10 cellular contexts compared by ENCODE assay signal in the genomic region with DNA sequence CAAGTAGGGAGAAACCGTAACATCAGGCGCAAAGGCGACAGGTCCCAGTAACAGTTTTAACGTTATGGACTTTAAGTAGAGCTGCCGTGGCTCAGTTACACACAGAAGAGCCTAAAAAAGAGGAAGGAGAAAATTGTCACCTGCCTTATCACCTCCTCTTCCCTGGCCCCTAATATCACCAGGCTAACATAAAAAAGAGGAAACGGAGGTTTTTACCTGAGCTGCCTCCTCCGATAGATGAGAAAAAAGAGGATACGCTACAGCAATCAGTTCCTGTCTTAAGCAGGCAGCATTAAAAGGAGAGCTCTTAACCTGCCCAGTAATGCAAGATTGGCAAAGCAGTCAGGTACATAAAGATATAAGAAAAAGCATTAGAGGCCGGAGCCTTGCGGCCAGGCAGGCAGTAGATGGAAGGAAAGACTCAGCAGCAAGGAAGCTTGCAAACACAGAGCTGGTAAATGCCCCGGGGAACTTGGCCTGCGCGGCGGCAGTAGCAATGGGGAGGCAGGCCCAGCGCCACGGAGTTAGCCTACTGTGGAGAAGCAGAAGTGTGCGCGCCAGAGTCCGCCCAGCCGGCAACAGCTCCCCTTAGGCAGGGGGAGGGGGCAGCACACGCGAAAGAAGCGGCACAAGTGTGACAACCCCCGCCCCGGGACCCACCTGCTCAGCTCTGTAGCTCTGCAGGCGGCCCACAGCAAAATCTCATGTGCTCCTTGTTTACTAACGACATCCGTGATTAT.
DNase-seq lines count a peak whose midpoint lies in the region; ATAC-seq and TF ChIP-seq lines count a peak whose summit lies in the region.
"Had no signal": no experiment of that assay in that cellular context is flagged by ENCODE, and none has a peak within 500 bp of the region (broad histone marks: within the 10 kb centered on the region; RNA-seq: fewer than 3 reads in every experiment).

No MANE protein-coding gene starts in this region.

- H3K4me2 ChIP-seq in SK-N-SH = no peak overlapping the region

- H3F3A ChIP-seq in SK-N-SH (replicated peaks; ENCODE audit: insufficient read depth) = no peaks in the 10 kb centered on the region

- H2AFZ ChIP-seq in SK-N-SH (ENCODE audit: low read depth) = no peak overlapping the region

- no peak for TF ChIP-seq CTCF in SK-N-SH (IDR thresholded peaks at IDR 0.05)

- H3K36me3 ChIP-seq in SK-N-SH (replicated peaks in 1 of 2; ENCODE audit: control insufficient read depth in 1 of 2, insufficient read depth in 2 of 2, low read length in 1 of 2) = no peaks in the 10 kb centered on the region
- H3K36me3 ChIP-seq: Peyer's patch had no signal

- TF ChIP-seq EP300 in SK-N-SH (IDR thresholded peaks at IDR 0.05; ENCODE audit: borderline replicate concordance in 1 of 2, low read depth in 1 of 2, low read length in 1 of 2) = no peak

- no peaks in the 10 kb centered on the region for H4K20me1 ChIP-seq in SK-N-SH (ENCODE audit: insufficient read depth)

- WGBS in SK-N-SH (ENCODE audit: low lambda C conversion rate) = 91% methylated on average over 28 of the region's 28 CpGs

- H3K4me3 ChIP-seq in SK-N-SH (ENCODE audit: low read depth in 2 of 2, low read length in 1 of 2) = no peak overlapping the region
- H3K4me3 ChIP-seq: body of pancreas, Peyer's patch had no signal

- CTCF ChIA-PET in SK-N-SH (lab: Yijun Ruan, JAX) = interaction anchor here (1.1 kb wide), 2 partner anchors 8 to 11 kb away, joined by 4 to 6 read pairs; no protein-coding TSS in a partner anchor

- H3K9ac ChIP-seq in SK-N-SH = no peak overlapping the region

- TF ChIP-seq RAD21 in SK-N-SH (IDR thresholded peaks at IDR 0.05; ENCODE audit: low read length) = no peak

- H3K27ac ChIP-seq in SK-N-SH (ENCODE audit: low read depth in 2 of 2, low read length in 1 of 2) = no peak overlapping the region
- H3K27ac ChIP-seq: body of pancreas, Peyer's patch had no signal

- no peaks in the 10 kb centered on the region; a peak in 1 of 4 replicates for H3K4me1 ChIP-seq in SK-N-SH (ENCODE audit: control insufficient read depth in 1 of 2, insufficient read depth in 2 of 2, low read depth in 1 of 2, low read length in 1 of 2)
- H3K4me1 ChIP-seq: body of pancreas, Peyer's patch had no signal

- H3K79me2 ChIP-seq in SK-N-SH (ENCODE audit: insufficient read depth) = no peaks in the 10 kb centered on the region

- peaks cover 14% of the 10 kb centered on the region for H3K27me3 Mint-ChIP-seq in activated naive CD8-positive, alpha-beta T cell treated with anti-CD3 and anti-CD28 coated beads, Interleukin-2, amount 50 U/mL, for 24 hours
- peaks cover 0 to 2% (median 0%) of the 10 kb centered on the region in 3 donors for H3K27me3 Mint-ChIP-seq in immature natural killer cell (ENCODE audit: low read depth in 3 of 3)
- H3K27me3 Mint-ChIP-seq in stimulated activated memory B cell treated with anti-CD40 and anti-IgM and Interleukin-4, amounts not matched to agents 10 μg/mL and 1 μg/mL and 100 μg/mL, for 72 hours = peaks cover 17% of the 10 kb centered on the region

- no peaks in the 10 kb centered on the region for H3K9me2 ChIP-seq in SK-N-SH

- no peak for ATAC-seq in activated naive CD8-positive, alpha-beta T cell treated with anti-CD3 and anti-CD28 coated beads, Interleukin-2, amount 50 U/mL, for 24 hours
- peak; percentile 27 for ATAC-seq in stimulated activated memory B cell treated with anti-CD40 and anti-IgM and Interleukin-4, amounts not matched to agents 10 μg/mL and 1 μg/mL and 100 μg/mL, for 72 hours
- ATAC-seq in HG02678 (IDR thresholded peaks at IDR 0.05; ENCODE audit: unreplicated experiment) (no peak), GM21529 (IDR thresholded peaks at IDR 0.05; ENCODE audit: unreplicated experiment) (no peak)
- ATAC-seq: body of pancreas had no signal

- H3K4me1 Mint-ChIP-seq in activated naive CD8-positive, alpha-beta T cell treated with anti-CD3 and anti-CD28 coated beads, Interleukin-2, amount 50 U/mL, for 24 hours = peaks cover 8% of the 10 kb centered on the region
- peaks cover 0 to 6% of the 10 kb centered on the region in 2 donors for H3K4me1 Mint-ChIP-seq in immature natural killer cell
- H3K4me1 Mint-ChIP-seq in stimulated activated memory B cell treated with anti-CD40 and anti-IgM and Interleukin-4, amounts not matched to agents 10 μg/mL and 1 μg/mL and 100 μg/mL, for 72 hours = peaks cover 6% of the 10 kb centered on the region

- no peaks in the 10 kb centered on the region for H3K36me3 Mint-ChIP-seq in activated naive CD8-positive, alpha-beta T cell treated with anti-CD3 and anti-CD28 coated beads, Interleukin-2, amount 50 U/mL, for 24 hours (ENCODE audit: low read depth)
- no peaks in the 10 kb centered on the region for H3K36me3 Mint-ChIP-seq in immature natural killer cell
- H3K36me3 Mint-ChIP-seq in stimulated activated memory B cell treated with anti-CD40 and anti-IgM and Interleukin-4, amounts not matched to agents 10 μg/mL and 1 μg/mL and 100 μg/mL, for 72 hours = no peaks in the 10 kb centered on the region

- H3K27ac Mint-ChIP-seq in activated naive CD8-positive, alpha-beta T cell treated with anti-CD3 and anti-CD28 coated beads, Interleukin-2, amount 50 U/mL, for 24 hours = no peak overlapping the region
- H3K27ac Mint-ChIP-seq in immature natural killer cell = no peak overlapping the region
- H3K27ac Mint-ChIP-seq in stimulated activated memory B cell treated with anti-CD40 and anti-IgM and Interleukin-4, amounts not matched to agents 10 μg/mL and 1 μg/mL and 100 μg/mL, for 72 hours = no peak overlapping the region

- H3K9me3 ChIP-seq in SK-N-SH = no peaks in the 10 kb centered on the region
- H3K9me3 ChIP-seq: body of pancreas, Peyer's patch had no signal

- peak overlapping the region; percentile 48 for H3K4me3 Mint-ChIP-seq in activated naive CD8-positive, alpha-beta T cell treated with anti-CD3 and anti-CD28 coated beads, Interleukin-2, amount 50 U/mL, for 24 hours
- peak overlapping the region in 4 of 5 donors; percentile 9 to 70 (median 48) for H3K4me3 Mint-ChIP-seq in immature natural killer cell
- H3K4me3 Mint-ChIP-seq in stimulated activated memory B cell treated with anti-CD40 and anti-IgM and Interleukin-4, amounts not matched to agents 10 μg/mL and 1 μg/mL and 100 μg/mL, for 72 hours = no peak overlapping the region

- H3K9me3 Mint-ChIP-seq in activated naive CD8-positive, alpha-beta T cell treated with anti-CD3 and anti-CD28 coated beads, Interleukin-2, amount 50 U/mL, for 24 hours = peaks cover 5% of the 10 kb centered on the region
- peaks cover 1 to 25% (median 4%) of the 10 kb centered on the region in 6 donors for H3K9me3 Mint-ChIP-seq in immature natural killer cell
- peaks cover 2% of the 10 kb centered on the region for H3K9me3 Mint-ChIP-seq in stimulated activated memory B cell treated with anti-CD40 and anti-IgM and Interleukin-4, amounts not matched to agents 10 μg/mL and 1 μg/mL and 100 μg/mL, for 72 hours

- H3K27me3 ChIP-seq in SK-N-SH (ENCODE audit: insufficient read depth) = no peaks in the 10 kb centered on the region
- H3K27me3 ChIP-seq: body of pancreas, Peyer's patch had no signal

- POLR2A ChIA-PET in SK-N-SH (lab: Yijun Ruan, JAX) = no interaction called here

- DNase-seq in NOMO-1 treated with dmso at 0.1 percent for 144 hours (lab: John Stamatoyannopoulos, UW; ENCODE audit: unreplicated experiment) = peak; percentile 9
- no peak for DNase-seq in NOMO-1 (lab: John Stamatoyannopoulos, UW; ENCODE audit: unreplicated experiment in 2 of 2)
- peak; percentile 2 for DNase-seq in activated naive CD8-positive, alpha-beta T cell treated with anti-CD3 and anti-CD28 coated beads, Interleukin-2, amount 50 U/mL, for 24 hours
- DNase-seq in immature natural killer cell = no peak
- DNase-seq in SK-N-SH = no peak
- DNase-seq: Peyer's patch had no signal

TF ChIP-seq in SK-N-SH, 30 proteins besides CTCF, POLR2A, EP300 and RAD21:
- TF ChIP-seq, protein P1, sequence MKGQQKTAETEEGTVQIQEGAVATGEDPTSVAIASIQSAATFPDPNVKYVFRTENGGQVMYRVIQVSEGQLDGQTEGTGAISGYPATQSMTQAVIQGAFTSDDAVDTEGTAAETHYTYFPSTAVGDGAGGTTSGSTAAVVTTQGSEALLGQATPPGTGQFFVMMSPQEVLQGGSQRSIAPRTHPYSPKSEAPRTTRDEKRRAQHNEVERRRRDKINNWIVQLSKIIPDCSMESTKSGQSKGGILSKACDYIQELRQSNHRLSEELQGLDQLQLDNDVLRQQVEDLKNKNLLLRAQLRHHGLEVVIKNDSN (IDR thresholded peaks at IDR 0.05; ENCODE audit: borderline replicate concordance, low read depth) = no peak
- TF ChIP-seq, protein P2, sequence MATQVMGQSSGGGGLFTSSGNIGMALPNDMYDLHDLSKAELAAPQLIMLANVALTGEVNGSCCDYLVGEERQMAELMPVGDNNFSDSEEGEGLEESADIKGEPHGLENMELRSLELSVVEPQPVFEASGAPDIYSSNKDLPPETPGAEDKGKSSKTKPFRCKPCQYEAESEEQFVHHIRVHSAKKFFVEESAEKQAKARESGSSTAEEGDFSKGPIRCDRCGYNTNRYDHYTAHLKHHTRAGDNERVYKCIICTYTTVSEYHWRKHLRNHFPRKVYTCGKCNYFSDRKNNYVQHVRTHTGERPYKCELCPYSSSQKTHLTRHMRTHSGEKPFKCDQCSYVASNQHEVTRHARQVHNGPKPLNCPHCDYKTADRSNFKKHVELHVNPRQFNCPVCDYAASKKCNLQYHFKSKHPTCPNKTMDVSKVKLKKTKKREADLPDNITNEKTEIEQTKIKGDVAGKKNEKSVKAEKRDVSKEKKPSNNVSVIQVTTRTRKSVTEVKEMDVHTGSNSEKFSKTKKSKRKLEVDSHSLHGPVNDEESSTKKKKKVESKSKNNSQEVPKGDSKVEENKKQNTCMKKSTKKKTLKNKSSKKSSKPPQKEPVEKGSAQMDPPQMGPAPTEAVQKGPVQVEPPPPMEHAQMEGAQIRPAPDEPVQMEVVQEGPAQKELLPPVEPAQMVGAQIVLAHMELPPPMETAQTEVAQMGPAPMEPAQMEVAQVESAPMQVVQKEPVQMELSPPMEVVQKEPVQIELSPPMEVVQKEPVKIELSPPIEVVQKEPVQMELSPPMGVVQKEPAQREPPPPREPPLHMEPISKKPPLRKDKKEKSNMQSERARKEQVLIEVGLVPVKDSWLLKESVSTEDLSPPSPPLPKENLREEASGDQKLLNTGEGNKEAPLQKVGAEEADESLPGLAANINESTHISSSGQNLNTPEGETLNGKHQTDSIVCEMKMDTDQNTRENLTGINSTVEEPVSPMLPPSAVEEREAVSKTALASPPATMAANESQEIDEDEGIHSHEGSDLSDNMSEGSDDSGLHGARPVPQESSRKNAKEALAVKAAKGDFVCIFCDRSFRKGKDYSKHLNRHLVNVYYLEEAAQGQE (IDR thresholded peaks at IDR 0.05; ENCODE audit: low read depth, low read length) = no peak
- TF ChIP-seq TAF1 (IDR thresholded peaks at IDR 0.05; ENCODE audit: borderline replicate concordance, low read depth, low read length) = no peak
- no peak for TF ChIP-seq CHD2 (IDR thresholded peaks at IDR 0.05; ENCODE audit: low read length, partially characterized antibody)
- no peak for TF ChIP-seq POLR2AphosphoS5 (IDR thresholded peaks at IDR 0.05; ENCODE audit: low read depth, low read length)
- TF ChIP-seq EZH2phosphoT487 (IDR thresholded peaks at IDR 0.05; ENCODE audit: borderline replicate concordance, low read depth) = no peak
- no peak for TF ChIP-seq YY1 (IDR thresholded peaks at IDR 0.05; ENCODE audit: low read depth)
- no peak for TF ChIP-seq RXRA (IDR thresholded peaks at IDR 0.05; ENCODE audit: borderline replicate concordance, low read depth)

Comparison
In these comparisons a context has a peak if more than half of its experiments do, and no peak if none do; other contexts are left out.
1. DNase-seq: peak in NOMO-1 treated with dmso at 0.1 percent for 144 hours (single experiment) and activated naive CD8-positive, alpha-beta T cell treated with anti-CD3 and anti-CD28 coated beads, Interleukin-2, amount 50 U/mL, for 24 hours (single experiment); none in NOMO-1 (0 of 2), immature natural killer cell (0 of 3) and SK-N-SH (single experiment).